ENCODE assay signal across 1 cellular context in the genomic region with DNA sequence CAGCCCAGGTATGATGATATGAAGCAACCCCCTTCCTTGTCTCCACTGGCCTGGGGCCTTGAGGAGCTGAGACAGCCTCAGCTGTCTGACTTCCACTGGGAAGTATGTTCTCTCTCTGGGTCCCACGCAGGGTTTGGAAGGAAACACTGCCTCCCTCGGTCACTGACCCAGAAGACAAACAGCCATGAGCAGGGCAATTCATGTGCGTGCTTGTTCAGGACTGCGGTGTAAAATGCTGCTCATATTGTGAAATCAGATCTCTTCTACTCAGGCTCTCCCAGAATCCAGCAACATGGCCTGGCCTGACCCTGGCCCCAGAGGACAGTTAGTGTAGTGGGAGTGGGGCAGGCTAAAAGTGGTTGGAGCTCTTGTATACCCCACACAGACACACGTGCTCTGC.
TF ChIP-seq lines count a peak whose summit lies in the region.

No MANE protein-coding gene starts in this region.

TF ChIP-seq in HepG2, 621 proteins besides CTCF, POLR2A, EP300 and RAD21:
- TF ChIP-seq SALL1 (CRISPR knock-in tag; IDR thresholded peaks at IDR 0.05) = 0 out of 2 replicates have a peak, but pooled peaks have one; percentile 26
- TF ChIP-seq NFE2L1 (CRISPR knock-in tag; IDR thresholded peaks at IDR 0.05; ENCODE audit: borderline replicate concordance) = no peak
- TF ChIP-seq ZNF766 (CRISPR knock-in tag; IDR thresholded peaks at IDR 0.05; ENCODE audit: borderline replicate concordance) = no peak
- no peak for TF ChIP-seq SOX6 (IDR thresholded peaks at IDR 0.05)
- 0 out of 2 replicates have a peak, but pooled peaks have one; percentile 12 for TF ChIP-seq SOX6 (CRISPR knock-in tag; IDR thresholded peaks at IDR 0.05)
- TF ChIP-seq ZBTB46 (CRISPR knock-in tag; IDR thresholded peaks at IDR 0.05; ENCODE audit: borderline replicate concordance) = no peak
- peak; percentile 54 for TF ChIP-seq RXRB (CRISPR knock-in tag; IDR thresholded peaks at IDR 0.05; ENCODE audit: borderline replicate concordance)
- no peak for TF ChIP-seq ATF7-NPFF (CRISPR knock-in tag; IDR thresholded peaks at IDR 0.05; ENCODE audit: low read depth)
- TF ChIP-seq, protein P1, sequence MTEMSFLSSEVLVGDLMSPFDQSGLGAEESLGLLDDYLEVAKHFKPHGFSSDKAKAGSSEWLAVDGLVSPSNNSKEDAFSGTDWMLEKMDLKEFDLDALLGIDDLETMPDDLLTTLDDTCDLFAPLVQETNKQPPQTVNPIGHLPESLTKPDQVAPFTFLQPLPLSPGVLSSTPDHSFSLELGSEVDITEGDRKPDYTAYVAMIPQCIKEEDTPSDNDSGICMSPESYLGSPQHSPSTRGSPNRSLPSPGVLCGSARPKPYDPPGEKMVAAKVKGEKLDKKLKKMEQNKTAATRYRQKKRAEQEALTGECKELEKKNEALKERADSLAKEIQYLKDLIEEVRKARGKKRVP (CRISPR knock-in tag; IDR thresholded peaks at IDR 0.05) = peak in 1 of 2 experiments; percentile 22; a peak in 1 of 4 replicates
- TF ChIP-seq ZNF441 (CRISPR knock-in tag; IDR thresholded peaks at IDR 0.05; ENCODE audit: borderline replicate concordance) = peak; percentile 91; the same call in 1 of the 2 replicates
- peak; percentile 70; the same call in 1 of the 2 replicates for TF ChIP-seq THRA (CRISPR knock-in tag; IDR thresholded peaks at IDR 0.05; ENCODE audit: borderline replicate concordance)
- no peak for TF ChIP-seq MAFK (conservative IDR thresholded peaks at IDR 0.05 in 1 of 2, IDR thresholded peaks at IDR 0.05 in 1 of 2; ENCODE audit: low read length in 2 of 2)
- TF ChIP-seq HNRNPL (IDR thresholded peaks at IDR 0.05; ENCODE audit: low read depth, low read length) = no peak
- TF ChIP-seq XBP1 (CRISPR knock-in tag; IDR thresholded peaks at IDR 0.05) = no peak
- TF ChIP-seq RARG (CRISPR knock-in tag; IDR thresholded peaks at IDR 0.05; ENCODE audit: low read depth) = no peak
- peak; percentile 11; the same call in 1 of the 2 replicates for TF ChIP-seq RARA (CRISPR knock-in tag; IDR thresholded peaks at IDR 0.05)
- no peak for TF ChIP-seq SP1 (IDR thresholded peaks at IDR 0.05)
- no peak for TF ChIP-seq SP1 (CRISPR knock-in tag; IDR thresholded peaks at IDR 0.05)
- peak; percentile 90 for TF ChIP-seq CEBPB (IDR thresholded peaks at IDR 0.05; ENCODE audit: borderline replicate concordance, low read depth, low read length)
- peak; percentile 53; the same call in 1 of the 2 replicates for TF ChIP-seq CEBPG (CRISPR knock-in tag; IDR thresholded peaks at IDR 0.05)
- no peak for TF ChIP-seq ATF2 (CRISPR knock-in tag; IDR thresholded peaks at IDR 0.05)
- no peak for TF ChIP-seq KMT2B (CRISPR knock-in tag; IDR thresholded peaks at IDR 0.05)
- peak; percentile 43; the same call in 1 of the 2 replicates for TF ChIP-seq RXRA (CRISPR knock-in tag; IDR thresholded peaks at IDR 0.05)
